19 cellular contexts compared by ENCODE assay signal in genomic region chr5:156188026-156188425, GRCh38.
"Had no signal": no experiment of that assay in that cellular context is flagged by ENCODE, and none has a peak within 500 bp of the region (broad histone marks: within the 10 kb centered on the region; RNA-seq: fewer than 3 reads in every experiment).

No MANE protein-coding gene starts in this region.

- ATAC-seq: activated CD4-positive, alpha-beta T cell treated with anti-CD3 and anti-CD28 coated beads for 36 hours; activated CD8-positive, alpha-beta T cell treated with anti-CD3 and anti-CD28 coated beads, Interleukin-2, amount 10 ng/mL, durations not matched to agents 7 days and 5 days; heart left ventricle; left lobe of liver; mucosa of descending colon; natural killer cell; sciatic nerve had no signal

- FAIRE-seq: islet of Langerhans had no signal

- H3K4me3 ChIP-seq: breast epithelium, dorsolateral prefrontal cortex, heart left ventricle, mucosa of descending colon, prostate gland, suprapubic skin had no signal

- H3K27me3 ChIP-seq: breast epithelium, dorsolateral prefrontal cortex, heart left ventricle, suprapubic skin had no signal

- H3K36me3 ChIP-seq: breast epithelium, heart left ventricle, prostate gland, suprapubic skin, WERI-Rb-1 had no signal

- DNase-seq: activated CD4-positive, alpha-beta T cell treated with anti-CD3 and anti-CD28 coated beads for 36 hours; activated CD8-positive, alpha-beta memory T cell treated with anti-CD3 and anti-CD28 coated beads, Interleukin-2, amount 50 U/mL, for 48 hours; activated CD8-positive, alpha-beta T cell treated with anti-CD3 and anti-CD28 coated beads, Interleukin-2, amount 10 ng/mL, durations not matched to agents 7 days and 5 days; aorta; dorsolateral prefrontal cortex; foreskin melanocyte; mammary epithelial cell; mucosa of descending colon; natural killer cell; stimulated activated CD4-positive, alpha-beta T cell treated with anti-CD3 and anti-CD28 coated beads, Interleukin-12 subunit alpha, Interleukin-12 subunit beta, amount 100 ng/mL, for 4 hours; stimulated activated naive CD4-positive, alpha-beta T cell treated with Interleukin-2 at 50 U/mL for 16 hours; WERI-Rb-1 had no signal

- H3K27ac ChIP-seq: breast epithelium, dorsolateral prefrontal cortex, heart left ventricle, prostate gland, suprapubic skin, WERI-Rb-1 had no signal

- H3K4me1 ChIP-seq: breast epithelium, prostate gland, suprapubic skin had no signal

- H3K9me3 ChIP-seq: breast epithelium, heart left ventricle, mucosa of descending colon, prostate gland, suprapubic skin had no signal
